Comparison of ENCODE assay signal across 18 cellular contexts in the genomic region with DNA sequence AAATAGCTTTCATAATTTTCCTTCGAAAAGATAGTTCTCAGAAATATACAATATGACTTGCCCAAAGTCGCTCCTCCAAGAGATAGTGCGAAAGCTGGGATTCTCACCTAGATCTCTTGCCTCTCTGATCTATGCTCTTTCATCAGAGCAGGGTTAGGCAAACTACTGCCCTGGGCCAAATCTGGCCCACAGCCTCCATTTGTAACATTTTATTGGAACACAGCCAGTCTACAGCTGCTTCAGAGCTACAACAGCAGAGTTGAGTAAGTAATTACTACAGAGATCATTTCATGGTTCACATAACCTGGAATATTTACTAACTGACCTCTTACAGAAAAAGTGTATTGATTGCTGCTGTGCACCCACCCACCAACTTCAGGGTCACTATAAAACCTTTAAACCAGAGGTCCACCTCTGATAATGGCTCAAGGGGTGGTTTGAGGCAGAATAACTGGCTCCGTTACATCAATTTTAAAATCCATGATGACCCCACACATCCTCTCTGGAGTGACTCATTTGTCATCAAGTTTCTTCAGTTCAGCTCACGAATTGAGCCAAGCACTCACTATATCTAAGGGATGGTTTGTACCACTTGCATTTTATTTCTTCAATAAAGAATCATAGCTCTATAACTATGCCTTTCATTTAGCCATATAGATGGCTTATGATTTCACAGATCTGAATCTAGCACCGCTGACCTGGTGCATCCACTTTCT.
DNase-seq lines count a peak whose midpoint lies in the region; TF ChIP-seq lines count a peak whose summit lies in the region.
"Had no signal": no experiment of that assay in that cellular context is flagged by ENCODE, and none has a peak within 500 bp of the region (broad histone marks: within the 10 kb centered on the region; RNA-seq: fewer than 3 reads in every experiment).

No MANE protein-coding gene starts in this region.

- no peak overlapping the region for H3K27ac ChIP-seq in OCI-LY7 (ENCODE audit: low read depth, low read length, poor library complexity, severe bottlenecking)
- H3K27ac ChIP-seq: gastrocnemius medialis, parathyroid adenoma had no signal

- no peaks in the 10 kb centered on the region for H3K36me3 ChIP-seq in OCI-LY7 (ENCODE audit: insufficient read depth, low read length)
- H3K36me3 ChIP-seq: gastrocnemius medialis, MG63 had no signal

- in situ Hi-C loops in astrocyte of the cerebellum (cut with HindIII; ENCODE audit: low sequenced_read_pairs), result no loop called here

- H3K4me3 ChIP-seq in AG10803 (ENCODE audit: low read length) (no peak overlapping the region), astrocyte of the cerebellum (ENCODE audit: low read depth, low read length) (no peak overlapping the region), OCI-LY7 (ENCODE audit: low read depth, low read length, poor library complexity, severe bottlenecking) (no peak overlapping the region)
- H3K4me3 ChIP-seq: gastrocnemius medialis, GM23338, MG63, smooth muscle cell had no signal

- H3K4me1 Mint-ChIP-seq in activated naive CD8-positive, alpha-beta T cell treated with anti-CD3 and anti-CD28 coated beads for 36 hours, result no peaks in the 10 kb centered on the region
- H3K4me1 Mint-ChIP-seq: CD8-positive, alpha-beta memory T cell had no signal

- no peaks in the 10 kb centered on the region for H3K4me1 ChIP-seq in OCI-LY7 (ENCODE audit: insufficient read depth, low read length, poor library complexity, severe bottlenecking)
- H3K4me1 ChIP-seq: gastrocnemius medialis, parathyroid adenoma had no signal

- no peak overlapping the region for H2AFZ ChIP-seq in OCI-LY7 (ENCODE audit: low read length)
- H2AFZ ChIP-seq: parathyroid adenoma had no signal

- CTCF ChIA-PET in OCI-LY7 (lab: Charles Lee; ENCODE audit: unreplicated experiment), result no interaction called here

- no peaks in the 10 kb centered on the region for H3K79me2 ChIP-seq in OCI-LY7 (ENCODE audit: insufficient read depth, low read depth, low read length)
- H3K79me2 ChIP-seq: parathyroid adenoma had no signal

- DNase-seq in AG10803 (ENCODE audit: low read depth) (peak; percentile 39), NCI-H1105 (lab: John Stamatoyannopoulos, UW) (peak; percentile 12), astrocyte of the cerebellum (ENCODE audit: low read depth) (peak; percentile 16), kidney tubule cell (ENCODE audit: low spot score) (peak; percentile 43), activated gamma-delta T cell treated with Interleukin-2 at 50 U/mL for 16 hours (no peak), OCI-LY7 (ENCODE audit: low spot score) (no peak), NCI-H1417 treated with DMSO at 0.1 percent for 48 hours (lab: John Stamatoyannopoulos, UW) (no peak)
- DNase-seq in activated naive CD8-positive, alpha-beta T cell treated with anti-CD3 and anti-CD28 coated beads for 36 hours, result no peak
- DNase-seq: CD8-positive, alpha-beta memory T cell; DND-41; MG63; NCI-H1930; NCI-H524; stimulated activated CD4-positive, alpha-beta T cell treated with anti-CD3 and anti-CD28 coated beads, Interleukin-4, amount 100 ng/mL, for 24 hours had no signal

- BruUV-seq in OCI-LY7 (replicated peaks; lab: Mats Ljungman, UMichigan), result no TSS peak

- POLR2A ChIA-PET in OCI-LY7 (lab: Charles Lee), result interaction anchor here (0.7 kb wide), 1 partner anchor 165 kb away, joined by 4 read pairs; no protein-coding TSS in a partner anchor

- intact Hi-C loops in OCI-LY7 (cut with micrococcal nuclease; ENCODE audit: unreplicated experiment), result no loop called here

- H3K9me3 ChIP-seq in OCI-LY7 (ENCODE audit: low read length), result no peaks in the 10 kb centered on the region
- H3K9me3 ChIP-seq: gastrocnemius medialis, MG63 had no signal

- H3K27me3 Mint-ChIP-seq in activated naive CD8-positive, alpha-beta T cell treated with anti-CD3 and anti-CD28 coated beads for 36 hours, result no peaks in the 10 kb centered on the region
- H3K27me3 Mint-ChIP-seq: CD8-positive, alpha-beta memory T cell had no signal

- H3K4me3 Mint-ChIP-seq in activated naive CD8-positive, alpha-beta T cell treated with anti-CD3 and anti-CD28 coated beads for 36 hours, result no peak overlapping the region
- H3K4me3 Mint-ChIP-seq: CD8-positive, alpha-beta memory T cell; GM23338 had no signal

- H3K36me3 Mint-ChIP-seq in activated naive CD8-positive, alpha-beta T cell treated with anti-CD3 and anti-CD28 coated beads for 36 hours, result no peaks in the 10 kb centered on the region
- H3K36me3 Mint-ChIP-seq: CD8-positive, alpha-beta memory T cell had no signal

- no peak for TF ChIP-seq CTCF in AG10803 (conservative IDR thresholded peaks at IDR 0.05; ENCODE audit: low read length)
- no peak for TF ChIP-seq CTCF in astrocyte of the cerebellum (IDR thresholded peaks at IDR 0.05; ENCODE audit: low read depth, low read length, missing control alignments)
- no peak for TF ChIP-seq CTCF in OCI-LY7 (conservative IDR thresholded peaks at IDR 0.05; ENCODE audit: low read length)

- no peak overlapping the region for H3K4me2 ChIP-seq in OCI-LY7 (ENCODE audit: low read length)
- H3K4me2 ChIP-seq: GM23338, smooth muscle cell had no signal

- no peaks in the 10 kb centered on the region for H3K9me2 ChIP-seq in OCI-LY7 (ENCODE audit: insufficient read depth, low read length)

- no peak overlapping the region for H3K27ac Mint-ChIP-seq in activated naive CD8-positive, alpha-beta T cell treated with anti-CD3 and anti-CD28 coated beads for 36 hours
- H3K27ac Mint-ChIP-seq: CD8-positive, alpha-beta memory T cell; GM23338 had no signal

- H4K20me1 ChIP-seq in OCI-LY7 (ENCODE audit: insufficient read depth, low read length), result no peaks in the 10 kb centered on the region

- no peaks in the 10 kb centered on the region for H3K9me3 Mint-ChIP-seq in activated naive CD8-positive, alpha-beta T cell treated with anti-CD3 and anti-CD28 coated beads for 36 hours
- H3K9me3 Mint-ChIP-seq: GM23338 had no signal

Comparison
In these comparisons a context has a peak if more than half of its experiments do, and no peak if none do; other contexts are left out.
1. DNase-seq: peak in AG10803 (single experiment), NCI-H1105 (single experiment), astrocyte of the cerebellum (single experiment) and kidney tubule cell (single experiment); none in activated gamma-delta T cell treated with Interleukin-2 at 50 U/mL for 16 hours (single experiment), activated naive CD8-positive, alpha-beta T cell treated with anti-CD3 and anti-CD28 coated beads for 36 hours (single experiment), OCI-LY7 (single experiment) and NCI-H1417 treated with DMSO at 0.1 percent for 48 hours (single experiment).